Comparison of ENCODE assay signal across 8 cellular contexts in genomic region chr17:49217651-49218413, GRCh38. TPM values are rescaled to one million over a fixed set of nuclear protein-coding genes. Genes with fewer than 3 reads are reported as not detected.
A peak's percentile ranks its signal among the peaks of the same experiment; 100 is the strongest.
DNase-seq lines count a peak whose midpoint lies in the region; ATAC-seq and TF ChIP-seq lines count a peak whose summit lies in the region.

No MANE protein-coding gene starts in this region.

- peaks cover 6% of the 10 kb centered on the region for H3K36me3 ChIP-seq in CD8-positive, alpha-beta memory T cell (ENCODE audit: insufficient read depth, low read length)
- H3K36me3 ChIP-seq in adrenal gland (replicated peaks in 1 of 2) (no peaks in the 10 kb centered on the region), psoas muscle (ENCODE audit: insufficient read depth in 1 of 2, low read depth in 1 of 2) (no peaks in the 10 kb centered on the region)

- peak overlapping the region; percentile 67 to 88 (median 83) for H3K4me3 Mint-ChIP-seq in CD8-positive, alpha-beta memory T cell
- H3K4me3 Mint-ChIP-seq in glutamatergic neuron (ENCODE audit: unreplicated experiment), result no peak overlapping the region

- ATAC-seq in GM21528 (IDR thresholded peaks at IDR 0.05; ENCODE audit: low FRiP score, unreplicated experiment) (peak; percentile 46), psoas muscle (peak in 3 of 4 donors; percentile 44 to 48 (median 46)), HG02623 (IDR thresholded peaks at IDR 0.05; ENCODE audit: unreplicated experiment) (no peak)

- H3K9me3 Mint-ChIP-seq in CD8-positive, alpha-beta memory T cell, result no peaks in the 10 kb centered on the region
- H3K9me3 Mint-ChIP-seq in glutamatergic neuron (ENCODE audit: unreplicated experiment), result peaks cover 1% of the 10 kb centered on the region

- peak overlapping the region; percentile 94 to 100 (median 98) for H3K27ac Mint-ChIP-seq in CD8-positive, alpha-beta memory T cell
- no peak overlapping the region for H3K27ac Mint-ChIP-seq in glutamatergic neuron (ENCODE audit: unreplicated experiment)

- peak overlapping the region; percentile 59 for H3K27ac ChIP-seq in CD8-positive, alpha-beta memory T cell (ENCODE audit: low read depth, low read length)
- H3K27ac ChIP-seq in adrenal gland, result peak overlapping the region in 2 of 5 donors; percentile 47 to 80
- no peak overlapping the region for H3K27ac ChIP-seq in psoas muscle

- H3K4me1 ChIP-seq in CD8-positive, alpha-beta memory T cell (ENCODE audit: insufficient read depth, low read length), result peaks cover 77% of the 10 kb centered on the region
- H3K4me1 ChIP-seq in adrenal gland (replicated peaks in 1 of 2) (peaks cover 8 to 18% of the 10 kb centered on the region in 2 donors), psoas muscle (no peaks in the 10 kb centered on the region)

- H3K4me1 Mint-ChIP-seq in CD8-positive, alpha-beta memory T cell, result peaks cover 66 to 85% (median 69%) of the 10 kb centered on the region in 3 donors
- no peaks in the 10 kb centered on the region for H3K4me1 Mint-ChIP-seq in glutamatergic neuron (ENCODE audit: low read depth, unreplicated experiment)

- 57 to 66% (median 63%) methylated on average over 16 to 17 of the region's 17 CpGs for WGBS in adrenal gland, 4 donors
- WGBS in psoas muscle, 3 donors, result 63 to 69% (median 64%) methylated on average over 16 to 17 of the region's 17 CpGs

- CTCF ChIA-PET in CD8-positive, alpha-beta memory T cell (lab: Charles Lee), result interaction anchor here (1.5 to 12.6 kb wide), 5 partner anchors 9 to 37 kb away, joined by 3 to 133 read pairs (median 24); partner anchors contain the start of gene PHOSPHO1

- no peaks in the 10 kb centered on the region for H3K9me3 ChIP-seq in CD8-positive, alpha-beta memory T cell (ENCODE audit: low read length)
- H3K9me3 ChIP-seq in adrenal gland (replicated peaks in 1 of 3) (no peaks in the 10 kb centered on the region), psoas muscle (no peaks in the 10 kb centered on the region)

- intact Hi-C loops in adrenal gland (cut with DNase I), result no loop called here
- intact Hi-C loops in psoas muscle (cut with DNase I), result no loop called here

- no peak for TF ChIP-seq CTCF in adrenal gland (IDR thresholded peaks at IDR 0.05)
- no peak for TF ChIP-seq CTCF in psoas muscle (IDR thresholded peaks at IDR 0.05)
- TF ChIP-seq CTCF in glutamatergic neuron (IDR thresholded peaks at IDR 0.05; ENCODE audit: partially characterized antibody, unreplicated experiment), result no peak

- H3K4me3 ChIP-seq in CD8-positive, alpha-beta memory T cell (ENCODE audit: low read length), result peak overlapping the region; percentile 49
- H3K4me3 ChIP-seq in adrenal gland (no peak overlapping the region), psoas muscle (no peak overlapping the region)

- DNase-seq in CD8-positive, alpha-beta memory T cell, result peak; percentile 62 to 92 (median 90)
- DNase-seq in SKM-1 (lab: John Stamatoyannopoulos, UW; ENCODE audit: unreplicated experiment) (peak; percentile 80), adrenal gland (peak; percentile 46 to 78 (median 62)), psoas muscle (peak; percentile 46 to 69), NCI-H1092 treated with DMSO at 0.1 percent for 48 hours (lab: John Stamatoyannopoulos, UW) (no peak), glutamatergic neuron (no peak)

- peaks cover 0 to 51% (median 14%) of the 10 kb centered on the region in 3 donors for H3K36me3 Mint-ChIP-seq in CD8-positive, alpha-beta memory T cell
- H3K36me3 Mint-ChIP-seq in glutamatergic neuron (ENCODE audit: unreplicated experiment), result no peaks in the 10 kb centered on the region

- no peaks in the 10 kb centered on the region for H3K27me3 Mint-ChIP-seq in CD8-positive, alpha-beta memory T cell
- H3K27me3 Mint-ChIP-seq in glutamatergic neuron (ENCODE audit: unreplicated experiment), result peaks cover 7% of the 10 kb centered on the region

- POLR2A ChIA-PET in CD8-positive, alpha-beta memory T cell (lab: Charles Lee), result interaction anchor here (0.5 to 2.6 kb wide), 5 partner anchors 8 to 1937 kb away, joined by 3 to 35 read pairs (median 7); partner anchors contain the start of gene PHOSPHO1

- H3K27me3 ChIP-seq in CD8-positive, alpha-beta memory T cell (ENCODE audit: insufficient read depth, low read length, poor library complexity, severe bottlenecking), result no peaks in the 10 kb centered on the region
- peaks cover 9% of the 10 kb centered on the region for H3K27me3 ChIP-seq in adrenal gland
- H3K27me3 ChIP-seq in psoas muscle (ENCODE audit: insufficient read depth in 3 of 3, low read length in 2 of 3), result peaks cover 0 to 28% (median 7%) of the 10 kb centered on the region in 3 donors

- TF ChIP-seq POLR2A in adrenal gland (IDR thresholded peaks at IDR 0.05), result no peak

RNA-seq across cellular contexts. Expression of gene ABI3, which starts 7.3 kb away (rescaled TPM):
- 10 to 100 TPM; 46.4 to 48.5 TPM for total RNA-seq in CD8-positive, alpha-beta memory T cell
- polyA plus RNA-seq in CD8-positive, alpha-beta memory T cell, result 95.4 TPM
- total RNA-seq in adrenal gland, result 10 to 100 TPM; 10.4 to 39.9 (median 17.5) TPM
- polyA plus RNA-seq in adrenal gland, result 10 to 100 TPM in 2 of 3 donors, 1 to 10 TPM in 1; 4.4 to 15.1 (median 13.0) TPM
- 1 to 10 TPM; 1.9 to 3.8 (median 2.5) TPM for total RNA-seq in psoas muscle
- polyA plus RNA-seq in psoas muscle, result 1 to 10 TPM; 1.1 to 2.9 (median 2.1) TPM
- not detected for total RNA-seq in glutamatergic neuron (ENCODE audit: unreplicated experiment)

RNA-seq across cellular contexts. Expression of gene GNGT2, which starts 7.5 kb away (rescaled TPM):
- 10 to 100 TPM; 24.0 to 26.5 TPM for total RNA-seq in CD8-positive, alpha-beta memory T cell
- 33.6 TPM for polyA plus RNA-seq in CD8-positive, alpha-beta memory T cell
- total RNA-seq in adrenal gland, result 10 to 100 TPM in 1 of 8 donors, 1 to 10 TPM in 7; 1.2 to 31.9 (median 3.4) TPM
- polyA plus RNA-seq in adrenal gland, result 1 to 10 TPM; 3.2 to 6.5 (median 3.3) TPM
- total RNA-seq in psoas muscle, result 1 to 10 TPM in 1 of 4 donors, under 1 TPM in 3; 0.39 to 2.0 (median 0.49) TPM
- 1 to 10 TPM in 1 of 3 donors, under 1 TPM in 2; 0.32 to 1.3 (median 0.58) TPM for polyA plus RNA-seq in psoas muscle
- not detected for total RNA-seq in glutamatergic neuron (ENCODE audit: unreplicated experiment)

RNA-seq across cellular contexts. Expression of gene PHOSPHO1, which starts 12.8 kb away (rescaled TPM):
- total RNA-seq in CD8-positive, alpha-beta memory T cell, result not detected
- 0.91 TPM for polyA plus RNA-seq in CD8-positive, alpha-beta memory T cell
- total RNA-seq in adrenal gland (under 1 TPM in 4 of 8 donors, not detected in 4; 0.25 to 0.84 (median 0.60) TPM), psoas muscle (1 to 10 TPM in 3 of 4 donors, under 1 TPM in 1; 0.30 to 4.2 (median 1.7) TPM), glutamatergic neuron (ENCODE audit: unreplicated experiment) (0.22 TPM)
- polyA plus RNA-seq in adrenal gland (under 1 TPM in 2 of 3 donors, not detected in 1; 0.56 to 0.61 TPM), psoas muscle (under 1 TPM; 0.59 to 0.70 (median 0.68) TPM)

Comparison
In these comparisons a context has a peak if more than half of its experiments do, and no peak if none do; other contexts are left out.
1. DNase-seq: peak in CD8-positive, alpha-beta memory T cell (5 of 5), SKM-1 (single experiment), adrenal gland (7 of 7) and psoas muscle (2 of 2); none in NCI-H1092 treated with DMSO at 0.1 percent for 48 hours (single experiment) and glutamatergic neuron (single experiment).